Comparison of ENCODE assay signal across 1 cellular context in the genomic region with DNA sequence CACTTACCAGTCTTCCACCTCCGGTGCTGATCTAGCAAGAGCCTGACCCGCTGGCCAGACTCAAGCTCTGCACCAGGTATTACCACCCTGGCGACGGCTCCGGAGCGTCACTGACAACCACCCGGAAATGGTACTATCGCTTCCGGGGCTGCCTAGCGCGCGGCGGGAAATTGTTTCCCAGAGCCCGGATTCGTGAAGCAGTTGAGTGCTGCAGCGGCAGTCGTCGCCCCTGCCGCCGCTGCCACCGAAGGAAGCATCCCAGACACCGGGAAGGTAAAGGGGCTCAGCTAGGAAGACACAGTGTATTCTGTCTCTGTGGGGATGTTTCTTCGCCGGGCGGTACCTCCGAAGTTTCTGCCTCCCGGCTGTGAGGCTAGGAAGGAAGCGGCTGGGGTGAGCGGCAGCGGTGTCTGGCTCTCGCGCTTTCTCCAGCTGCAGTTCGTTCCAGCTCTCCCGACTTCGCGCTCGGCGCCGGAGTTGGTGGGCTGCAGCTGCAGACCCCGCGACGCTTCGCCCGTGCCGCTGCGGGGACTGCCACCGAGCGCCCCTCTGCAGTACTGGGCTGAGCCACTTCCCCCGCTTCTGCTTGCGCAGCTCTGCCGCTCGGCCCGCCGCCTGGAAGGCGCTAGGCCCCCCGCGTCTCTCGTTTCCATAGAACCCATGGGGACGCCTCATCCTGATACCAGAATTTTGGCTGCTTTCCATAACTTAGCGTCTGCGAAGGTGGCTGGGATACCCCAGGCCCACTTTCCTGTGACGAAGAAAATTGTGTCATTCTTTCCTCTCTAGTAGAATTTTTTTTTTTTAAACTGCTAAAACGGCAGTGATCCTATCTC.
A peak's percentile ranks its signal among the peaks of the same experiment; 100 is the strongest.
TF ChIP-seq lines count a peak whose summit lies in the region.

A gene with protein sequence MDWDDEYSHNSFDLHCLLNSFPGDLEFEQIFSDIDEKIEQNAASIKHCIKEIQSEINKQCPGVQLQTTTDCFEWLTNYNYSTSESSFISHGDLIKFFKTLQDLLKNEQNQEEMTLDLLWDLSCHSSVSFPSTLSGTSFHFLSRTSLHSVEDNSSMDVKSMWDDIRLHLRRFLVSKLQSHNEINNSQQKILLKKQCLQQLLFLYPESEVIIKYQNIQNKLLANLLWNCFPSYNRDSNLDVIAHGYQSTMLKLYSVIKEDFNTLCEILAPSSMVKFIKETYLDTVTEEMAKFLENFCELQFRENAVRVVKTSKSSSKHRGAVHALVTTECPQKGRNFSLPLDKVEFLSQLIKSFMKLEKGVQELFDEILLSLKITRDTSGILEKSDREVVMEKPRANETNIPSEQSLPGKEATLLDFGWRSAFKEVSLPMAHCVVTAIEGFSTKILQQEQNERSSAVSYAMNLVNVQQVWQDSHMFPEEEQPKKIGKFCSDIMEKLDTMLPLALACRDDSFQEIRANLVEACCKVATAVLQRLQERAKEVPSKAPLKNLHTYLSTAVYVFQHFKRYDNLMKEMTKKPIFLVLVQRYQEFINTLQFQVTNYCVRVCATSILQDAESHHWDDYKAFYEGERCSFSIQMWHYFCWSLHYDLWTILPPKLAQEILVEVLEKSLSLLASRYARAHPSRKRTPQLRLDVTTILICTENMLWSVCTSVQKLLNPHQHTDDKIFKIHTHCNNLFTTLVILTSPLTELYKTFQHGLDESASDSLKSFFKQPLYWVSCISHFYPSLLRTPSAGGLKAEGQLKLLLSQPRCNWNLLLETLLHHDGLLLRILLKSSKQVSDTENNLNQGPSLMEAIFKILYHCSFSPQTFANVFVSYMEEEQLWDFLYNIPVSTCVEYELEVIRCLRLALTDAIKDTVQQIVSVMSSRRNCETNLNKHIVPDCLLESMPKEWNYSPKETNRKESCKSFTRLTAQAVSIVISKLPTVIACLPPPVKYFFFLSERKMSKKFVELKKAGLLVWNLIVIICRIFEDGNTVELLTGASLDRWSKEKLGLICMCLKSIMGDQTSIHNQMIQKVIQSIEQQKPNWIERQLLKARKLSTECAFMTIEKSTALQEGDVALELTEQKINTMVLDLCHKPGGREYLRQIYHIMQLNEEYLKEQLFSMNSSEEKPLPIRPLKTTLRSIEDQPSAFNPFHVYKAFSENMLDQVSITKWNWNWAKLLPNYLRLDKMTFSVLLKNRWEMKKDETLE (N-terminal part only) (minus strand): TSS at position 112 of the 836 bp plus-strand sequence. CDS start 81,478 bp downstream, outside the sequence.
Gene SLF1, plus strand, starts transcription at position 177 of the 836 bp plus-strand sequence. CDS start 10,142 bp downstream, outside the sequence.

TF ChIP-seq in HepG2, 621 proteins besides CTCF, POLR2A, EP300 and RAD21 (continued from another document and continues in another):
- TF ChIP-seq BCLAF1 (IDR thresholded peaks at IDR 0.05), result no peak
- TF ChIP-seq GPN1 (CRISPR knock-in tag; IDR thresholded peaks at IDR 0.05; ENCODE audit: borderline replicate concordance), result no peak
- TF ChIP-seq, protein P1, sequence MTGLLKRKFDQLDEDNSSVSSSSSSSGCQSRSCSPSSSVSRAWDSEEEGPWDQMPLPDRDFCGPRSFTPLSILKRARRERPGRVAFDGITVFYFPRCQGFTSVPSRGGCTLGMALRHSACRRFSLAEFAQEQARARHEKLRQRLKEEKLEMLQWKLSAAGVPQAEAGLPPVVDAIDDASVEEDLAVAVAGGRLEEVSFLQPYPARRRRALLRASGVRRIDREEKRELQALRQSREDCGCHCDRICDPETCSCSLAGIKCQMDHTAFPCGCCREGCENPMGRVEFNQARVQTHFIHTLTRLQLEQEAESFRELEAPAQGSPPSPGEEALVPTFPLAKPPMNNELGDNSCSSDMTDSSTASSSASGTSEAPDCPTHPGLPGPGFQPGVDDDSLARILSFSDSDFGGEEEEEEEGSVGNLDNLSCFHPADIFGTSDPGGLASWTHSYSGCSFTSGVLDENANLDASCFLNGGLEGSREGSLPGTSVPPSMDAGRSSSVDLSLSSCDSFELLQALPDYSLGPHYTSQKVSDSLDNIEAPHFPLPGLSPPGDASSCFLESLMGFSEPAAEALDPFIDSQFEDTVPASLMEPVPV (CRISPR knock-in tag; IDR thresholded peaks at IDR 0.05), result no peak
- TF ChIP-seq ZNF816 (CRISPR knock-in tag; IDR thresholded peaks at IDR 0.05; ENCODE audit: borderline replicate concordance), result no peak; the same call in 1 of the 2 replicates
- TF ChIP-seq FOXA3 (CRISPR knock-in tag; IDR thresholded peaks at IDR 0.05), result peak; percentile 41; the same call in 1 of the 2 replicates
- TF ChIP-seq, protein P2, sequence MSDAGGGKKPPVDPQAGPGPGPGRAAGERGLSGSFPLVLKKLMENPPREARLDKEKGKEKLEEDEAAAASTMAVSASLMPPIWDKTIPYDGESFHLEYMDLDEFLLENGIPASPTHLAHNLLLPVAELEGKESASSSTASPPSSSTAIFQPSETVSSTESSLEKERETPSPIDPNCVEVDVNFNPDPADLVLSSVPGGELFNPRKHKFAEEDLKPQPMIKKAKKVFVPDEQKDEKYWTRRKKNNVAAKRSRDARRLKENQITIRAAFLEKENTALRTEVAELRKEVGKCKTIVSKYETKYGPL (CRISPR knock-in tag; IDR thresholded peaks at IDR 0.05), result no peak
- peak; percentile 52; the same call in 1 of the 2 replicates for TF ChIP-seq RXRA (CRISPR knock-in tag; IDR thresholded peaks at IDR 0.05)
- no peak for TF ChIP-seq ZNF670 (CRISPR knock-in tag; IDR thresholded peaks at IDR 0.05; ENCODE audit: borderline replicate concordance)
- TF ChIP-seq ZNF292 (CRISPR knock-in tag; IDR thresholded peaks at IDR 0.05; ENCODE audit: borderline replicate concordance, low read depth), result peak; percentile 86; the same call in 1 of the 2 replicates
- TF ChIP-seq GATA4 (IDR thresholded peaks at IDR 0.05; ENCODE audit: borderline replicate concordance, low read depth), result 0 out of 2 replicates have a peak, but pooled peaks have one; percentile 12
- TF ChIP-seq ZNF546 (CRISPR knock-in tag; conservative IDR thresholded peaks at IDR 0.05), result 0 out of 2 replicates have a peak, but pooled peaks have one; percentile 54
- TF ChIP-seq SPEN (CRISPR knock-in tag; IDR thresholded peaks at IDR 0.05; ENCODE audit: low read depth), result peak; percentile 60; the same call in 1 of the 2 replicates
- TF ChIP-seq NR2C2 (CRISPR knock-in tag; IDR thresholded peaks at IDR 0.05; ENCODE audit: borderline replicate concordance), result peak; percentile 100
- peak; percentile 99 for TF ChIP-seq TFDP1 (CRISPR knock-in tag; IDR thresholded peaks at IDR 0.05; ENCODE audit: borderline replicate concordance)
- no peak for TF ChIP-seq SMARCE1 (IDR thresholded peaks at IDR 0.05; ENCODE audit: borderline replicate concordance)
- no peak; the same call in 1 of the 2 replicates for TF ChIP-seq ZNF12 (CRISPR knock-in tag; IDR thresholded peaks at IDR 0.05)
- TF ChIP-seq GTF3A (CRISPR knock-in tag; conservative IDR thresholded peaks at IDR 0.05), result no peak
- no peak for TF ChIP-seq NFATC3 (CRISPR knock-in tag; IDR thresholded peaks at IDR 0.05)
- TF ChIP-seq HNRNPUL1 (IDR thresholded peaks at IDR 0.05; ENCODE audit: low read depth, low read length), result no peak
- TF ChIP-seq, protein P3, sequence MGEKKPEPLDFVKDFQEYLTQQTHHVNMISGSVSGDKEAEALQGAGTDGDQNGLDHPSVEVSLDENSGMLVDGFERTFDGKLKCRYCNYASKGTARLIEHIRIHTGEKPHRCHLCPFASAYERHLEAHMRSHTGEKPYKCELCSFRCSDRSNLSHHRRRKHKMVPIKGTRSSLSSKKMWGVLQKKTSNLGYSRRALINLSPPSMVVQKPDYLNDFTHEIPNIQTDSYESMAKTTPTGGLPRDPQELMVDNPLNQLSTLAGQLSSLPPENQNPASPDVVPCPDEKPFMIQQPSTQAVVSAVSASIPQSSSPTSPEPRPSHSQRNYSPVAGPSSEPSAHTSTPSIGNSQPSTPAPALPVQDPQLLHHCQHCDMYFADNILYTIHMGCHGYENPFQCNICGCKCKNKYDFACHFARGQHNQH (CRISPR knock-in tag; IDR thresholded peaks at IDR 0.05), result no peak
- TF ChIP-seq MEIS2 (CRISPR knock-in tag; IDR thresholded peaks at IDR 0.05), result 0 out of 2 replicates have a peak, but pooled peaks have one; percentile 8
- TF ChIP-seq HOXD1 (CRISPR knock-in tag; IDR thresholded peaks at IDR 0.05), result no peak; the same call in 1 of the 2 replicates
- 0 out of 2 replicates have a peak, but pooled peaks have one; percentile 12 for TF ChIP-seq ZFP82 (CRISPR knock-in tag; IDR thresholded peaks at IDR 0.05; ENCODE audit: borderline replicate concordance)
- TF ChIP-seq, protein P4, sequence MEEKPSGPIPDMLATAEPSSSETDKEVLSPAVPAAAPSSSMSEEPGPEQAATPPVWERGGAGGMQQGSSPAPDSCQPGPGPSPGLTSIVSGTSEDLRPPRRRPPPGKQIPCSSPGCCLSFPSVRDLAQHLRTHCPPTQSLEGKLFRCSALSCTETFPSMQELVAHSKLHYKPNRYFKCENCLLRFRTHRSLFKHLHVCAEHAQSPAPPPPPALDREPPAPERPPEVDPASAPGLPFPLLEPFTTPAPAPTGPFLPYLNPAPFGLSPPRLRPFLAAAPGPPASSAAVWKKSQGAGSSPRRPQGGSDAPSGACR (CRISPR knock-in tag; IDR thresholded peaks at IDR 0.05), result peak; percentile 79; the same call in 1 of the 2 replicates
- no peak for TF ChIP-seq ZZZ3 (CRISPR knock-in tag; IDR thresholded peaks at IDR 0.05; ENCODE audit: borderline replicate concordance)
- no peak for TF ChIP-seq ZNF770 (CRISPR knock-in tag; IDR thresholded peaks at IDR 0.05)
- TF ChIP-seq MIXL1 (CRISPR knock-in tag; IDR thresholded peaks at IDR 0.05), result no peak
- no peak for TF ChIP-seq ZKSCAN1 (IDR thresholded peaks at IDR 0.05; ENCODE audit: low read length)
- no peak for TF ChIP-seq NFIC (IDR thresholded peaks at IDR 0.05; ENCODE audit: low read length)
- TF ChIP-seq ARNT2 (CRISPR knock-in tag; IDR thresholded peaks at IDR 0.05; ENCODE audit: low read depth), result peak; percentile 66; the same call in 1 of the 2 replicates
- TF ChIP-seq HNF4A (CRISPR knock-in tag; IDR thresholded peaks at IDR 0.05), result peak; percentile 21; the same call in 1 of the 2 replicates
- TF ChIP-seq ZMAT3 (CRISPR knock-in tag; conservative IDR thresholded peaks at IDR 0.05), result no peak
- no peak; the same call in 1 of the 2 replicates for TF ChIP-seq FOSL2 (CRISPR knock-in tag; IDR thresholded peaks at IDR 0.05)
- TF ChIP-seq ZSCAN25 (CRISPR knock-in tag; IDR thresholded peaks at IDR 0.05), result peak; percentile 30; the same call in 1 of the 2 replicates
- TF ChIP-seq SMYD3 (CRISPR knock-in tag; IDR thresholded peaks at IDR 0.05), result 0 out of 2 replicates have a peak, but pooled peaks have one; percentile 23
- TF ChIP-seq, protein P5, sequence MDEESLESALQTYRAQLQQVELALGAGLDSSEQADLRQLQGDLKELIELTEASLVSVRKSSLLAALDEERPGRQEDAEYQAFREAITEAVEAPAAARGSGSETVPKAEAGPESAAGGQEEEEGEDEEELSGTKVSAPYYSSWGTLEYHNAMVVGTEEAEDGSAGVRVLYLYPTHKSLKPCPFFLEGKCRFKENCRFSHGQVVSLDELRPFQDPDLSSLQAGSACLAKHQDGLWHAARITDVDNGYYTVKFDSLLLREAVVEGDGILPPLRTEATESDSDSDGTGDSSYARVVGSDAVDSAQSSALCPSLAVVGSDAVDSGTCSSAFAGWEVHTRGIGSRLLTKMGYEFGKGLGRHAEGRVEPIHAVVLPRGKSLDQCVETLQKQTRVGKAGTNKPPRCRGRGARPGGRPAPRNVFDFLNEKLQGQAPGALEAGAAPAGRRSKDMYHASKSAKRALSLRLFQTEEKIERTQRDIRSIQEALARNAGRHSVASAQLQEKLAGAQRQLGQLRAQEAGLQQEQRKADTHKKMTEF (CRISPR knock-in tag; IDR thresholded peaks at IDR 0.05), result peak; percentile 65; the same call in 1 of the 2 replicates
- no peak for TF ChIP-seq GLMP (CRISPR knock-in tag; IDR thresholded peaks at IDR 0.05; ENCODE audit: borderline replicate concordance)
- no peak for TF ChIP-seq ZNF17 (CRISPR knock-in tag; IDR thresholded peaks at IDR 0.05)
